17 cellular contexts compared by ENCODE assay signal in the genomic region with DNA sequence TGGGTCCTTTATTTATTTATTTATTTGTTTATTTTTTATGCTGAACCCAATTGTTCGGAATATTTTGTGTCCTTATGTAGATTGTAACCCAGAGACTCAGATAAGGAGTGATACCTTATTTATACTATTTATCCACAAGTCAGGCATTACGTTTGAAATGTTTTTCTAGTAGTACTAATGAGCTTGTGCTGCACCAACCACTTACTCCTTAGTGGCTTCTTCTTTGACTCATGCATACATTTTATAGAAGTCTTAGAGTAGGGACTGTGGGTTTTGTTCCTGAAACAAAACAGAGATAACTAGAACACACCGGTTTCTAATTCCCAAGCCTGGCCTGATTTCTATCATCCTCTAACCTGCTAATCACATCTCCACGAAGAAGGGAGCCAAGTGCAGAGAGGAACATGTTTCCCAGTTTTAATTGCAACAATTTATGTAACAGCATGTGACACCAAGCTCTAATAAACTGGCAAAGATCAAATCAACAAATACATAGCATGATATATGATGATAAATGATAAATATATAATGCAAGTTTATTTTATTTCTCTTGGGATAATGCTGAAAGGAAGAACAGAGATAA. TPM values are rescaled to one million over a fixed set of nuclear protein-coding genes. Genes with fewer than 3 reads are reported as not detected.
A peak's percentile ranks its signal among the peaks of the same experiment; 100 is the strongest.
DNase-seq lines count a peak whose midpoint lies in the region; ATAC-seq and TF ChIP-seq lines count a peak whose summit lies in the region.
"Had no signal": no experiment of that assay in that cellular context is flagged by ENCODE, and none has a peak within 500 bp of the region (broad histone marks: within the 10 kb centered on the region; RNA-seq: fewer than 3 reads in every experiment).

No MANE protein-coding gene starts in this region.

- no peak overlapping the region for H3K4me2 ChIP-seq in SK-N-SH
- H3K4me2 ChIP-seq in smooth muscle cell: no peak overlapping the region

- POLR2A ChIA-PET in SK-N-SH (lab: Yijun Ruan, JAX): no interaction called here

- peak in 1 of 2 experiments; percentile 55; a peak in 1 of 4 replicates for TF ChIP-seq EP300 in SK-N-SH (IDR thresholded peaks at IDR 0.05; ENCODE audit: borderline replicate concordance in 1 of 2, low read depth in 1 of 2, low read length in 1 of 2)

- no peaks in the 10 kb centered on the region for H3K9me2 ChIP-seq in SK-N-SH

- TF ChIP-seq RAD21 in SK-N-SH (IDR thresholded peaks at IDR 0.05; ENCODE audit: low read length): no peak

- H3K4me1 ChIP-seq in SK-N-SH (ENCODE audit: control insufficient read depth in 1 of 2, insufficient read depth in 2 of 2, low read depth in 1 of 2, low read length in 1 of 2): peaks cover 7 to 29% of the 10 kb centered on the region in 2 experiments
- H3K4me1 ChIP-seq in smooth muscle cell (ENCODE audit: low read depth): no peaks in the 10 kb centered on the region
- H3K4me1 ChIP-seq in aorta (ENCODE audit: control insufficient read depth in 1 of 2, insufficient read depth in 2 of 2, low read length in 2 of 2): peaks cover 3% of the 10 kb centered on the region in 2 donors

- no peak for DNase-seq in SK-N-SH
- peak; percentile 43 for DNase-seq in SK-N-DZ (ENCODE audit: low spot score)
- DNase-seq in fibroblast of villous mesenchyme (ENCODE audit: low read depth): peak; percentile 8
- DNase-seq in smooth muscle cell (lab: John Stamatoyannopoulos, UW; ENCODE audit: unreplicated experiment): no peak
- no peak for DNase-seq in aorta
- DNase-seq in left lobe of liver (ENCODE audit: low spot score): no peak
- no peak for DNase-seq in effector CD8-positive, alpha-beta T cell (lab: John Stamatoyannopoulos, UW)
- DNase-seq: 8988T; Caco-2; CD4-positive, alpha-beta T cell; MM.1S; NCI-H1105; NCI-H2081; NCI-H774; SHP77 had no signal

- no peak overlapping the region for H3K9ac ChIP-seq in SK-N-SH
- no peak overlapping the region for H3K9ac ChIP-seq in smooth muscle cell (ENCODE audit: low read depth)

- H3K27ac ChIP-seq in SK-N-SH (ENCODE audit: low read depth in 2 of 2, low read length in 1 of 2) (peak overlapping the region; percentile 10 to 59; a peak in 3 of 4 replicates), smooth muscle cell (ENCODE audit: low read depth) (peak overlapping the region; percentile 9), aorta (ENCODE audit: low read depth in 1 of 2, low read length in 2 of 2) (no peak overlapping the region)

- TF ChIP-seq CTCF in SK-N-SH (IDR thresholded peaks at IDR 0.05): no peak
- no peak for TF ChIP-seq CTCF in fibroblast of villous mesenchyme (IDR thresholded peaks at IDR 0.05; ENCODE audit: insufficient read depth, low read depth, low read length)
- no peak for TF ChIP-seq CTCF in smooth muscle cell (IDR thresholded peaks at IDR 0.05; ENCODE audit: borderline replicate concordance, insufficient read depth, poor library complexity, severe bottlenecking)

- no peaks in the 10 kb centered on the region for H4K20me1 ChIP-seq in SK-N-SH (ENCODE audit: insufficient read depth)
- H4K20me1 ChIP-seq in smooth muscle cell (ENCODE audit: low read depth): no peaks in the 10 kb centered on the region

- ATAC-seq in SK-N-SH treated with all-trans-retinoic acid at 6 μM for 48 hours (no peak; the same call in 2 of the 3 replicates), aorta (ENCODE audit: low FRiP score) (no peak), left lobe of liver (no peak)
- ATAC-seq: HepG2 had no signal

- H3K9me3 ChIP-seq in SK-N-SH (no peaks in the 10 kb centered on the region), smooth muscle cell (replicated peaks; ENCODE audit: low read depth) (no peaks in the 10 kb centered on the region), aorta (ENCODE audit: control insufficient read depth, low read length) (no peaks in the 10 kb centered on the region)
- H3K9me3 ChIP-seq: Caco-2 had no signal

- no peaks in the 10 kb centered on the region for H3K36me3 ChIP-seq in SK-N-SH (replicated peaks in 1 of 2; ENCODE audit: control insufficient read depth in 1 of 2, insufficient read depth in 2 of 2, low read length in 1 of 2)
- no peaks in the 10 kb centered on the region for H3K36me3 ChIP-seq in smooth muscle cell (ENCODE audit: low read depth)
- no peaks in the 10 kb centered on the region for H3K36me3 ChIP-seq in aorta (ENCODE audit: control insufficient read depth in 1 of 2, insufficient read depth in 2 of 2, low read length in 1 of 2)

- H3K79me2 ChIP-seq in SK-N-SH (ENCODE audit: insufficient read depth): no peaks in the 10 kb centered on the region
- H3K79me2 ChIP-seq in smooth muscle cell (ENCODE audit: low read depth): no peaks in the 10 kb centered on the region

- no peaks in the 10 kb centered on the region for H3K27me3 ChIP-seq in SK-N-SH (ENCODE audit: insufficient read depth)
- no peaks in the 10 kb centered on the region for H3K27me3 ChIP-seq in smooth muscle cell (ENCODE audit: low read depth)
- no peaks in the 10 kb centered on the region for H3K27me3 ChIP-seq in aorta (ENCODE audit: control insufficient read depth in 1 of 2, insufficient read depth in 2 of 2, low read length in 1 of 2)

- H3F3A ChIP-seq in SK-N-SH (replicated peaks; ENCODE audit: insufficient read depth) (peaks cover 40% of the 10 kb centered on the region), smooth muscle cell (ENCODE audit: low read depth) (peaks cover 5% of the 10 kb centered on the region)

- no peak overlapping the region for H3K4me3 ChIP-seq in SK-N-SH (ENCODE audit: low read depth in 2 of 2, low read length in 1 of 2)
- no peak overlapping the region for H3K4me3 ChIP-seq in fibroblast of villous mesenchyme (ENCODE audit: low read depth, low read length)
- H3K4me3 ChIP-seq in smooth muscle cell: no peak overlapping the region
- no peak overlapping the region for H3K4me3 ChIP-seq in aorta (ENCODE audit: low read length in 2 of 2)

- H2AFZ ChIP-seq in SK-N-SH (ENCODE audit: low read depth) (no peak overlapping the region), smooth muscle cell (ENCODE audit: low read depth) (no peak overlapping the region)

- intact Hi-C loops in aorta (cut with DNase I): no loop called here

- 53% methylated on average over 4 of the region's 4 CpGs for WGBS in SK-N-SH (ENCODE audit: low lambda C conversion rate)
- whole genome bisulfite sequencing in smooth muscle cell (ENCODE audit: low lambda C conversion rate): 49% methylated on average over 4 of the region's 4 CpGs
- 21 to 31% methylated on average over 4 of the region's 4 CpGs for WGBS in aorta, 2 donors

- CTCF ChIA-PET in SK-N-SH (lab: Yijun Ruan, JAX): interaction anchor here (1.0 to 1.1 kb wide), 2 partner anchors 15 to 20 kb away, joined by 3 read pairs; no protein-coding TSS in a partner anchor

TF ChIP-seq in SK-N-SH, 30 proteins besides CTCF, POLR2A, EP300 and RAD21 (continues in another document):
- TF ChIP-seq TEAD4 (IDR thresholded peaks at IDR 0.05; ENCODE audit: borderline replicate concordance, insufficient read depth): no peak
- peak; percentile 29; the same call in 1 of the 2 replicates for TF ChIP-seq TCF12 (IDR thresholded peaks at IDR 0.05)
- no peak for TF ChIP-seq ELF1 (IDR thresholded peaks at IDR 0.05)
- TF ChIP-seq JUND (IDR thresholded peaks at IDR 0.05): no peak
- TF ChIP-seq MXI1 (IDR thresholded peaks at IDR 0.05; ENCODE audit: low read depth, low read length): no peak
- peak; percentile 38; the same call in 1 of the 2 replicates for TF ChIP-seq GATA2 (CRISPR knock-in tag; IDR thresholded peaks at IDR 0.05)
- TF ChIP-seq NFIC (IDR thresholded peaks at IDR 0.05; ENCODE audit: borderline replicate concordance): no peak

TF ChIP-seq in SK-N-SH treated with all-trans-retinoic acid at 6 μM for 48 hours, 23 proteins besides CTCF, POLR2A, EP300 and RAD21 (continues in another document):
- TF ChIP-seq TCF4 (CRISPR knock-in tag; IDR thresholded peaks at IDR 0.05; ENCODE audit: borderline replicate concordance): no peak; the same call in 1 of the 2 replicates

RNA-seq across cellular contexts. Expression of gene MGARP, which starts 32.3 kb away (rescaled TPM):
- 20.3 and 22.9 TPM in 2 replicates for polyA plus RNA-seq in SK-N-SH (2012; rRNA removed)
- polyA plus RNA-seq in SK-N-SH (2012; cell fraction: cytosol; rRNA removed): 26.7 and 33.6 TPM in 2 replicates
- polyA plus RNA-seq in SK-N-SH (2012; cell fraction: nucleus; rRNA removed): 4.5 and 7.4 TPM in 2 replicates
- polyA plus RNA-seq in SK-N-DZ (2014; cell fraction: cytosol; rRNA removed): 1.00 and 1.2 TPM in 2 replicates
- 0.83 and 1.4 TPM in 2 replicates for polyA plus RNA-seq in SK-N-DZ (2014; cell fraction: nucleus; rRNA removed)
- total RNA-seq in fibroblast of villous mesenchyme: 41.2 and 106 TPM in 2 replicates
- total RNA-seq in smooth muscle cell: 0.36 TPM in 1 of 2 replicates, not detected in the other
- polyA plus RNA-seq in smooth muscle cell: 0.21 and 0.39 TPM in 2 replicates
- 1 to 10 TPM; 2.2 to 3.7 TPM for total RNA-seq in aorta
- 10 to 100 TPM in 1 of 2 donors, 1 to 10 TPM in 1; 8.9 to 17.6 TPM for polyA plus RNA-seq in aorta
- total RNA-seq in left lobe of liver: 0.13 TPM
- total RNA-seq: CD4-positive, alpha-beta T cell had no signal

RNA-seq across cellular contexts. Expression of gene NAA15, which starts 53.6 kb away (rescaled TPM):
- 7.1 and 7.8 TPM in 2 replicates for polyA plus RNA-seq in SK-N-SH (2012; rRNA removed)
- polyA plus RNA-seq in SK-N-SH (2012; cell fraction: cytosol; rRNA removed): 9.9 and 12.4 TPM in 2 replicates
- polyA plus RNA-seq in SK-N-SH (2012; cell fraction: nucleus; rRNA removed): 4.2 and 8.4 TPM in 2 replicates
- polyA plus RNA-seq in SK-N-DZ (2014; cell fraction: cytosol; rRNA removed): 19.8 and 22.7 TPM in 2 replicates
- 14.7 and 15.8 TPM in 2 replicates for polyA plus RNA-seq in SK-N-DZ (2014; cell fraction: nucleus; rRNA removed)
- total RNA-seq in fibroblast of villous mesenchyme: 37.0 and 66.5 TPM in 2 replicates
- total RNA-seq in smooth muscle cell: 27.0 and 36.7 TPM in 2 replicates
- 20.5 and 21.7 TPM in 2 replicates for polyA plus RNA-seq in smooth muscle cell
- 10 to 100 TPM; 42.8 to 45.4 TPM for total RNA-seq in aorta
- 1 to 10 TPM; 4.9 to 8.1 TPM for polyA plus RNA-seq in aorta
- total RNA-seq in left lobe of liver: 11.3 TPM

RNA-seq across cellular contexts. Expression of gene NDUFC1, which starts 54.5 kb away (rescaled TPM):
- polyA plus RNA-seq in SK-N-SH (2012; rRNA removed) (75.9 and 101 TPM in 2 replicates), smooth muscle cell (169 and 196 TPM in 2 replicates), aorta (100 to 1,000 TPM in 1 of 2 donors, 10 to 100 TPM in 1; 95.7 to 104 TPM)
- polyA plus RNA-seq in SK-N-SH (2012; cell fraction: cytosol; rRNA removed): 95.9 and 108 TPM in 2 replicates
- polyA plus RNA-seq in SK-N-SH (2012; cell fraction: nucleus; rRNA removed): 34.3 and 43.0 TPM in 2 replicates
- polyA plus RNA-seq in SK-N-DZ (2014; cell fraction: cytosol; rRNA removed): 25.5 and 33.1 TPM in 2 replicates
- 22.4 and 28.6 TPM in 2 replicates for polyA plus RNA-seq in SK-N-DZ (2014; cell fraction: nucleus; rRNA removed)
- total RNA-seq in fibroblast of villous mesenchyme (39.7 and 47.0 TPM in 2 replicates), smooth muscle cell (54.0 and 56.8 TPM in 2 replicates), aorta (10 to 100 TPM; 38.8 to 41.9 TPM), left lobe of liver (29.1 TPM)

Comparison
In these comparisons a context has a peak if more than half of its experiments do, and no peak if none do; other contexts are left out.
1. DNase-seq: peak in SK-N-DZ (single experiment) and fibroblast of villous mesenchyme (single experiment); none in SK-N-SH (single experiment), smooth muscle cell (single experiment), aorta (0 of 2), left lobe of liver (single experiment) and effector CD8-positive, alpha-beta T cell (single experiment).
2. H3K27ac ChIP-seq: peak in SK-N-SH (2 of 2) and smooth muscle cell (single experiment); none in aorta (0 of 2).